Comparison of ENCODE assay signal across 10 cellular contexts in genomic region chr21:26136686-26137085, GRCh38. TPM values are rescaled to one million over a fixed set of nuclear protein-coding genes. Genes with fewer than 3 reads are reported as not detected.
A peak's percentile ranks its signal among the peaks of the same experiment; 100 is the strongest.
DNase-seq lines count a peak whose midpoint lies in the region; ATAC-seq and TF ChIP-seq lines count a peak whose summit lies in the region.
"Had no signal": no experiment of that assay in that cellular context is flagged by ENCODE, and none has a peak within 500 bp of the region (broad histone marks: within the 10 kb centered on the region; RNA-seq: fewer than 3 reads in every experiment).

No MANE protein-coding gene starts in this region.

- H3K27me3 ChIP-seq in foreskin keratinocyte (no peaks in the 10 kb centered on the region), H7 (ENCODE audit: control insufficient read depth, insufficient read depth, low read length) (no peaks in the 10 kb centered on the region)
- H3K27me3 ChIP-seq: heart right ventricle had no signal

- no peak overlapping the region for H3K4me3 ChIP-seq in H7 (ENCODE audit: insufficient read depth, low read depth, low read length)
- H3K4me3 ChIP-seq: heart right ventricle had no signal

- H3K27me3 Mint-ChIP-seq in activated naive CD8-positive, alpha-beta T cell treated with anti-CD3 and anti-CD28 coated beads for 36 hours = no peaks in the 10 kb centered on the region

- H3K4me1 ChIP-seq in foreskin keratinocyte = peaks cover 27% of the 10 kb centered on the region

- H3K27ac ChIP-seq in foreskin keratinocyte = no peak overlapping the region

- no peak overlapping the region for H3K4me3 Mint-ChIP-seq in activated naive CD8-positive, alpha-beta T cell treated with anti-CD3 and anti-CD28 coated beads for 36 hours

- peaks cover 12% of the 10 kb centered on the region for H3K4me1 Mint-ChIP-seq in activated naive CD8-positive, alpha-beta T cell treated with anti-CD3 and anti-CD28 coated beads for 36 hours

- ATAC-seq in GM18502 (IDR thresholded peaks at IDR 0.05; ENCODE audit: poor library complexity, unreplicated experiment) = peak; percentile 98
- peak; percentile 79 for ATAC-seq in GM21360 (IDR thresholded peaks at IDR 0.05; ENCODE audit: unreplicated experiment)
- ATAC-seq in HG03108 (IDR thresholded peaks at IDR 0.05; ENCODE audit: unreplicated experiment) = peak; percentile 98
- no peak for ATAC-seq in foreskin keratinocyte
- no peak for ATAC-seq in esophagus mucosa
- ATAC-seq in sciatic nerve = no peak

- DNase-seq in activated naive CD8-positive, alpha-beta T cell treated with anti-CD3 and anti-CD28 coated beads for 36 hours = no peak
- DNase-seq in foreskin keratinocyte (no peak), H7 (no peak), sciatic nerve (ENCODE audit: low spot score) (no peak)
- DNase-seq: heart right ventricle, trophoblast cell had no signal

- no peaks in the 10 kb centered on the region for H3K9me3 Mint-ChIP-seq in activated naive CD8-positive, alpha-beta T cell treated with anti-CD3 and anti-CD28 coated beads for 36 hours

- H3K36me3 Mint-ChIP-seq in activated naive CD8-positive, alpha-beta T cell treated with anti-CD3 and anti-CD28 coated beads for 36 hours = peaks cover 6% of the 10 kb centered on the region

- intact Hi-C loops in sciatic nerve (cut with DNase I) = no loop called here

- H3K36me3 ChIP-seq in H7 (replicated peaks; ENCODE audit: control insufficient read depth, insufficient read depth, low read length) = no peaks in the 10 kb centered on the region
- H3K36me3 ChIP-seq: heart right ventricle had no signal

- no peak for TF ChIP-seq CTCF in foreskin keratinocyte (conservative IDR thresholded peaks at IDR 0.05)

- H3K27ac Mint-ChIP-seq in activated naive CD8-positive, alpha-beta T cell treated with anti-CD3 and anti-CD28 coated beads for 36 hours = peak overlapping the region; percentile 29

RNA-seq across cellular contexts. Expression of gene APP, which starts 33.9 kb away (rescaled TPM):
- 10 to 100 TPM; 50.9 to 53.7 TPM for total RNA-seq in activated naive CD8-positive, alpha-beta T cell treated with anti-CD3 and anti-CD28 coated beads for 36 hours
- total RNA-seq in foreskin keratinocyte = 472 and 479 TPM in 2 replicates
- 270 TPM in 2 replicates for polyA plus RNA-seq in foreskin keratinocyte
- 316 and 368 TPM in 2 replicates for total RNA-seq in H7 (2014; rRNA removed; shearing (Covaris generic))
- 185 TPM for total RNA-seq in esophagus mucosa
- total RNA-seq in sciatic nerve = 497 TPM

Comparison
In these comparisons a context has a peak if more than half of its experiments do, and no peak if none do; other contexts are left out.
1. ATAC-seq: peak in GM18502 (single experiment), GM21360 (single experiment) and HG03108 (single experiment); none in foreskin keratinocyte (single experiment), esophagus mucosa (single experiment) and sciatic nerve (single experiment).